8 cellular contexts compared by ENCODE assay signal in the genomic region with DNA sequence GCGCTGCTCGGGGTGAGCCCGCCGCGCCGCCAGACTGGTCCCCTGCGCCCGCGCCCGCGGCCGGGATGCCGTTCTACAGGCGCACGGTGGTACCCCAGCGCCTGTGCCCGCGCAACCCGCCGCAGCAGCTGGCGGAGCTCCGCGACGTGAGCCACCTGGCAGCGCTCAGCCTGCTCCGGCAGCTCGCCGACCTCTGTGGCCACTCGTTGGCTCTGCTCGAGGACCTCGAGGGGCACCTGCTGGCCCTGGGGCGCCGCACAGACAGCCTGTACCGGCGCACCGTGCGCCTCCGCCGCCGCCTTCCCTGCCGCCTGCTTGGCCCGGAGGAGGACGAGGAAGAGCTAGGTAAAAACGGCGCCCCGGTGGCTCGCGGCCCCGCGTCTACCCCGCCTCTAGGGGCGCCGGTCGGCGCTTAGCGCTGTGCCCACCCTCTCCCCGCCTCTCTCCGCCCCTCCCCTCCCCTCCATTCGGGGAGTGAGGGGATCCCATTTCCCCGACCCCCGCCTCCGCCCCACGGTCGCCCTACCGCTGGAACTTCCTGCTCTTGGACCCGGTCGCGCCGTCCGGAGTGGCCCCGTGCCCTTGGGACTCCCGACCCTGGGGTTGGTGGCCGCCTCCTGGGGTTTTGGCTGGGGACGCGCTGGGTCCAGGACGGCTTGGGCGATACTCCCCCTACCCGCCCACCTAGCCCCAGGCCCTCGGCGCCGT. TPM values are rescaled to one million over a fixed set of nuclear protein-coding genes. Genes with fewer than 3 reads are reported as not detected.
DNase-seq lines count a peak whose midpoint lies in the region; ATAC-seq and TF ChIP-seq lines count a peak whose summit lies in the region.

No MANE protein-coding gene starts in this region.

- peaks cover 0 to 5% (median 0%) of the 10 kb centered on the region in 4 donors for H3K4me1 Mint-ChIP-seq in CD4-positive, CD25-positive, alpha-beta regulatory T cell
- H3K4me1 Mint-ChIP-seq in activated naive CD4-positive, alpha-beta T cell treated with anti-CD3 and anti-CD28 coated beads, Interleukin-2, amount 10 ng/mL, durations not matched to agents 7 days and 5 days, result no peaks in the 10 kb centered on the region

- CTCF ChIA-PET in activated naive CD4-positive, alpha-beta T cell treated with anti-CD3 and anti-CD28 coated beads, Interleukin-2, amount 10 ng/mL, durations not matched to agents 7 days and 5 days (lab: Charles Lee), result interaction anchor here (0.6 to 1.7 kb wide), 2 partner anchors 8 to 999 kb away, joined by 3 to 5 read pairs; no protein-coding TSS in a partner anchor
- CTCF ChIA-PET in OCI-LY7 (lab: Charles Lee; ENCODE audit: unreplicated experiment), result no interaction called here

- H3K4me3 Mint-ChIP-seq in CD4-positive, CD25-positive, alpha-beta regulatory T cell, result peak overlapping the region in 3 of 4 donors; percentile 28 to 58 (median 36)
- no peak overlapping the region for H3K4me3 Mint-ChIP-seq in activated naive CD4-positive, alpha-beta T cell treated with anti-CD3 and anti-CD28 coated beads, Interleukin-2, amount 10 ng/mL, durations not matched to agents 7 days and 5 days

- H3K9me3 Mint-ChIP-seq in CD4-positive, CD25-positive, alpha-beta regulatory T cell, result no peaks in the 10 kb centered on the region
- no peaks in the 10 kb centered on the region for H3K9me3 Mint-ChIP-seq in activated naive CD4-positive, alpha-beta T cell treated with anti-CD3 and anti-CD28 coated beads, Interleukin-2, amount 10 ng/mL, durations not matched to agents 7 days and 5 days

- peaks cover 10% of the 10 kb centered on the region for H3K4me1 ChIP-seq in CD4-positive, CD25-positive, alpha-beta regulatory T cell (ENCODE audit: control insufficient read depth, insufficient read depth, low read length, poor library complexity, severe bottlenecking)
- H3K4me1 ChIP-seq in hepatocyte (ENCODE audit: insufficient read depth) (no peaks in the 10 kb centered on the region), spleen (peaks cover 0 to 20% (median 10%) of the 10 kb centered on the region in 6 donors), OCI-LY7 (ENCODE audit: insufficient read depth, low read length, poor library complexity, severe bottlenecking) (no peaks in the 10 kb centered on the region)

- H4K20me1 ChIP-seq in hepatocyte (ENCODE audit: insufficient read depth, poor library complexity, severe bottlenecking) (no peaks in the 10 kb centered on the region), OCI-LY7 (ENCODE audit: insufficient read depth, low read length) (no peaks in the 10 kb centered on the region)

- no peak overlapping the region for H3K4me3 ChIP-seq in CD4-positive, CD25-positive, alpha-beta regulatory T cell (ENCODE audit: low read depth, low read length)
- H3K4me3 ChIP-seq in hepatocyte (peak overlapping the region; percentile 16), spleen (peak overlapping the region; percentile 19 to 67 (median 28)), OCI-LY7 (ENCODE audit: low read depth, low read length, poor library complexity, severe bottlenecking) (no peak overlapping the region)

- no peaks in the 10 kb centered on the region for H3K36me3 Mint-ChIP-seq in CD4-positive, CD25-positive, alpha-beta regulatory T cell
- H3K36me3 Mint-ChIP-seq in activated naive CD4-positive, alpha-beta T cell treated with anti-CD3 and anti-CD28 coated beads, Interleukin-2, amount 10 ng/mL, durations not matched to agents 7 days and 5 days, result no peaks in the 10 kb centered on the region

- no peak for TF ChIP-seq POLR2A in spleen (IDR thresholded peaks at IDR 0.05)

- peak in 2 of 3 donors; percentile 5 to 12 for DNase-seq in CD4-positive, CD25-positive, alpha-beta regulatory T cell
- DNase-seq in NCI-H2227 (lab: John Stamatoyannopoulos, UW; ENCODE audit: unreplicated experiment), result peak; percentile 60
- peak; percentile 28 for DNase-seq in activated naive CD4-positive, alpha-beta T cell treated with anti-CD3 and anti-CD28 coated beads, Interleukin-2, amount 10 ng/mL, durations not matched to agents 7 days and 5 days
- peak; percentile 53 for DNase-seq in hepatocyte (ENCODE audit: low spot score)
- no peak for DNase-seq in spleen
- DNase-seq in OCI-LY7 (ENCODE audit: low spot score), result no peak
- no peak for DNase-seq in GOT3 (lab: John Stamatoyannopoulos, UW)

- TF ChIP-seq CTCF in hepatocyte (IDR thresholded peaks at IDR 0.05; ENCODE audit: poor library complexity) (peak; percentile 14), spleen (IDR thresholded peaks at IDR 0.05 in 8 of 11, conservative IDR thresholded peaks at IDR 0.05 in 3 of 11) (peak in 2 of 11 experiments; percentile 17 to 27), OCI-LY7 (conservative IDR thresholded peaks at IDR 0.05; ENCODE audit: low read length) (no peak)

- H3K27me3 Mint-ChIP-seq in CD4-positive, CD25-positive, alpha-beta regulatory T cell, result peaks cover 24% of the 10 kb centered on the region
- H3K27me3 Mint-ChIP-seq in activated naive CD4-positive, alpha-beta T cell treated with anti-CD3 and anti-CD28 coated beads, Interleukin-2, amount 10 ng/mL, durations not matched to agents 7 days and 5 days, result peaks cover 77% of the 10 kb centered on the region

- 54% methylated on average over 37 of the region's 81 CpGs for WGBS in hepatocyte (ENCODE audit: low lambda C conversion rate, missing lambda C conversion rate)
- 0 to 34% (median 2%) methylated on average over 6 to 81 of the region's 81 CpGs for WGBS in spleen, 5 donors

- no peaks in the 10 kb centered on the region for H3K9me3 ChIP-seq in CD4-positive, CD25-positive, alpha-beta regulatory T cell (ENCODE audit: control insufficient read depth in 2 of 2, low read length in 2 of 2)
- H3K9me3 ChIP-seq in hepatocyte (ENCODE audit: low read depth) (no peaks in the 10 kb centered on the region), spleen (no peaks in the 10 kb centered on the region), OCI-LY7 (ENCODE audit: low read length) (no peaks in the 10 kb centered on the region)

- no peak overlapping the region for H3K27ac ChIP-seq in CD4-positive, CD25-positive, alpha-beta regulatory T cell (ENCODE audit: insufficient read depth, low read length, poor library complexity, severe bottlenecking)
- H3K27ac ChIP-seq in hepatocyte (no peak overlapping the region), spleen (no peak overlapping the region), OCI-LY7 (ENCODE audit: low read depth, low read length, poor library complexity, severe bottlenecking) (no peak overlapping the region)

- POLR2A ChIA-PET in OCI-LY7 (lab: Charles Lee), result interaction anchor here (0.9 kb wide), 1 partner anchor 200 kb away, joined by 3 read pairs; no protein-coding TSS in a partner anchor

- BruUV-seq in OCI-LY7 (replicated peaks; lab: Mats Ljungman, UMichigan), result no TSS peak

- H3K9me2 ChIP-seq in hepatocyte (replicated peaks; ENCODE audit: insufficient read depth) (no peaks in the 10 kb centered on the region), OCI-LY7 (ENCODE audit: insufficient read depth, low read length) (no peaks in the 10 kb centered on the region)

- peak overlapping the region; percentile 66 for H2AFZ ChIP-seq in hepatocyte
- no peak overlapping the region for H2AFZ ChIP-seq in OCI-LY7 (ENCODE audit: low read length)

- peak overlapping the region; percentile 86 for H3K4me2 ChIP-seq in hepatocyte
- no peak overlapping the region for H3K4me2 ChIP-seq in OCI-LY7 (ENCODE audit: low read length)

- H3K36me3 ChIP-seq in CD4-positive, CD25-positive, alpha-beta regulatory T cell (ENCODE audit: control insufficient read depth, insufficient read depth, low read length), result no peaks in the 10 kb centered on the region
- H3K36me3 ChIP-seq in hepatocyte (replicated peaks; ENCODE audit: insufficient read depth, low read depth) (no peaks in the 10 kb centered on the region), spleen (no peaks in the 10 kb centered on the region), OCI-LY7 (ENCODE audit: insufficient read depth, low read length) (no peaks in the 10 kb centered on the region)

- intact Hi-C loops in spleen (cut with DNase I; ENCODE audit: low total_unique reads) (no loop called here), OCI-LY7 (cut with micrococcal nuclease; ENCODE audit: unreplicated experiment) (no loop called here)

- no peaks in the 10 kb centered on the region for H3K79me2 ChIP-seq in hepatocyte
- no peaks in the 10 kb centered on the region for H3K79me2 ChIP-seq in OCI-LY7 (ENCODE audit: insufficient read depth, low read depth, low read length)

- no peak overlapping the region for H3K27ac Mint-ChIP-seq in CD4-positive, CD25-positive, alpha-beta regulatory T cell
- H3K27ac Mint-ChIP-seq in activated naive CD4-positive, alpha-beta T cell treated with anti-CD3 and anti-CD28 coated beads, Interleukin-2, amount 10 ng/mL, durations not matched to agents 7 days and 5 days, result no peak overlapping the region

- ATAC-seq in CD4-positive, CD25-positive, alpha-beta regulatory T cell (ENCODE audit: low read depth in 2 of 2), result peak in 1 of 2 donors; percentile 28
- ATAC-seq in GM21786 (IDR thresholded peaks at IDR 0.05; ENCODE audit: unreplicated experiment), result no peak

- H3K27me3 ChIP-seq in CD4-positive, CD25-positive, alpha-beta regulatory T cell (ENCODE audit: control insufficient read depth, insufficient read depth, low read length), result peaks cover 3% of the 10 kb centered on the region
- peaks cover 9% of the 10 kb centered on the region for H3K27me3 ChIP-seq in hepatocyte
- peaks cover 0 to 72% (median 28%) of the 10 kb centered on the region in 7 donors for H3K27me3 ChIP-seq in spleen (replicated peaks in 1 of 7)

RNA-seq across cellular contexts. Expression of gene NHSL2, which starts 0.5 kb away (rescaled TPM):
- total RNA-seq in CD4-positive, CD25-positive, alpha-beta regulatory T cell, result 6.7 TPM
- polyA plus RNA-seq in CD4-positive, CD25-positive, alpha-beta regulatory T cell, result 1 to 10 TPM; 1.5 to 5.9 (median 2.1) TPM
- total RNA-seq in hepatocyte (1.3 and 2.3 TPM in 2 replicates), spleen (10 to 100 TPM in 5 of 7 donors, 1 to 10 TPM in 2; 8.9 to 20.8 (median 11.6) TPM), OCI-LY7 (2022) (not detected in 2 replicates)
- polyA plus RNA-seq in hepatocyte (3.2 and 5.0 TPM in 2 replicates), spleen (under 1 TPM; 0.24 to 0.77 (median 0.41) TPM)
- 0.05 TPM in 1 of 2 replicates, not detected in the other for total RNA-seq in OCI-LY7 (2014; rRNA removed; shearing (Covaris generic))

Comparison
In these comparisons a context has a peak if more than half of its experiments do, and no peak if none do; other contexts are left out.
1. DNase-seq: peak in CD4-positive, CD25-positive, alpha-beta regulatory T cell (2 of 3), NCI-H2227 (single experiment), activated naive CD4-positive, alpha-beta T cell treated with anti-CD3 and anti-CD28 coated beads, Interleukin-2, amount 10 ng/mL, durations not matched to agents 7 days and 5 days (single experiment) and hepatocyte (single experiment); none in spleen (single experiment), OCI-LY7 (single experiment) and GOT3 (single experiment).
2. H3K4me3 ChIP-seq: peak in hepatocyte (single experiment) and spleen (8 of 8); none in CD4-positive, CD25-positive, alpha-beta regulatory T cell (single experiment) and OCI-LY7 (single experiment).